Comparison of ENCODE assay signal across 8 cellular contexts in the genomic region with DNA sequence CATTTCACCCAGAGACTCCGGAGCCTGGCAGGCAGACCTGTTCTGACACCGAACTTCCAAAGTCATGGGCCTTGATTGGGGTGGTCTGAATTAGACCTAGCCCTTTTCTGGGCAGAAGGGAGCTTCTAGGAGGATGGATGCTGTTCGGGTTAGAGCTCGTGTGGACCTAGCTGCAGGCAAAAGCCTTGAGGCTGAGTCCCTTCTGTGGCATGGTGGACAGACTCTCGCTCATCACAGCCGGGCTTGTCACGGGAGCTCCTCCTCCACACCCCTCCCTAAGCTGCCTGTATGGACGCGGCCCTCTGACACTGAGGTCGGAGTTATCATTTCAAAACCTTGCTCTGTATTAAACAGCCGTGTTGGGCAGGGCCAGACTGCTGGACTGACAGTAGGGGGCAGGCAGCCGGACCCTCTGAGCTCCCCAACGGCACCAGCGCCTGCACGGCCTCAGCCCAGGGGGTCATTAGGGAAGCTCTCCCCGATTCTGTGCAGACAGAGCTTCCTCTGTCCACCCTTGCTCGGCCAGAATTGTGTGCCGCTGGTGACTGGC. TPM values are rescaled to one million over a fixed set of nuclear protein-coding genes. Genes with fewer than 3 reads are reported as not detected.
A peak's percentile ranks its signal among the peaks of the same experiment; 100 is the strongest.
DNase-seq lines count a peak whose midpoint lies in the region; ATAC-seq, FAIRE-seq and TF ChIP-seq lines count a peak whose summit lies in the region.

No MANE protein-coding gene starts in this region.

- no peaks in the 10 kb centered on the region for H3K27me3 ChIP-seq in mononuclear cell (ENCODE audit: insufficient read depth, low read length)
- H3K27me3 ChIP-seq in aorta (ENCODE audit: control insufficient read depth in 1 of 2, insufficient read depth in 2 of 2, low read length in 1 of 2): no peaks in the 10 kb centered on the region
- H3K27me3 ChIP-seq in gastroesophageal sphincter: peaks cover 61% of the 10 kb centered on the region

- no peak for FAIRE-seq in GM12891 (lab: Jason Lieb, UNC)

- H3K36me3 ChIP-seq in aorta (ENCODE audit: control insufficient read depth in 1 of 2, insufficient read depth in 2 of 2, low read length in 1 of 2) (no peaks in the 10 kb centered on the region), gastroesophageal sphincter (no peaks in the 10 kb centered on the region)

- DNase-seq in GM12891 (ENCODE audit: insufficient read length, low spot score) (no peak), NAMALWA (ENCODE audit: low spot score) (peak; percentile 40), aorta (no peak), NCI-H1436 treated with DMSO at 0.1 percent for 48 hours (lab: John Stamatoyannopoulos, UW) (no peak)
- DNase-seq in stimulated activated CD4-positive, alpha-beta T cell treated with anti-CD3 and anti-CD28 coated beads, Interleukin-4, amount 100 ng/mL, for 4 hours: no peak

- intact Hi-C loops in aorta (cut with DNase I): no loop called here

- H3K27ac ChIP-seq in aorta (ENCODE audit: low read depth in 1 of 2, low read length in 2 of 2) (no peak overlapping the region), gastroesophageal sphincter (peak overlapping the region in 2 of 4 donors; percentile 3 to 47)

- 91 to 94% methylated on average over 18 of the region's 18 CpGs for WGBS in aorta, 2 donors
- WGBS in gastroesophageal sphincter (ENCODE audit: low coverage in 1 of 2), 2 donors: 73% methylated on average over 4 of the region's 18 CpGs; no CpG with 5 or more reads in 1 of the 2 donors

- ATAC-seq in GM21529 (IDR thresholded peaks at IDR 0.05; ENCODE audit: unreplicated experiment): peak; percentile 24
- no peak for ATAC-seq in aorta (ENCODE audit: low FRiP score)
- ATAC-seq in gastroesophageal sphincter: no peak

- no peaks in the 10 kb centered on the region for H3K9me3 ChIP-seq in mononuclear cell (ENCODE audit: low read depth, low read length)
- no peaks in the 10 kb centered on the region for H3K9me3 ChIP-seq in aorta (ENCODE audit: control insufficient read depth, low read length)
- H3K9me3 ChIP-seq in gastroesophageal sphincter: no peaks in the 10 kb centered on the region

- TF ChIP-seq POLR2A in GM12891 (IDR thresholded peaks at IDR 0.05; ENCODE audit: low read depth, low read length): peak; percentile 73
- no peak for TF ChIP-seq POLR2A in gastroesophageal sphincter (IDR thresholded peaks at IDR 0.05)

- H3K4me3 ChIP-seq in mononuclear cell (ENCODE audit: low read length): peak overlapping the region; percentile 35
- no peak overlapping the region for H3K4me3 ChIP-seq in aorta (ENCODE audit: low read length in 2 of 2)
- peak overlapping the region in 1 of 2 donors; percentile 58 for H3K4me3 ChIP-seq in gastroesophageal sphincter

- H3K4me1 ChIP-seq in mononuclear cell (ENCODE audit: insufficient read depth, low read length) (peaks cover 76% of the 10 kb centered on the region), aorta (ENCODE audit: control insufficient read depth in 1 of 2, insufficient read depth in 2 of 2, low read length in 2 of 2) (no peaks in the 10 kb centered on the region), gastroesophageal sphincter (peaks cover 0 to 21% (median 10%) of the 10 kb centered on the region in 3 donors)

- no peak for TF ChIP-seq EP300 in gastroesophageal sphincter (IDR thresholded peaks at IDR 0.05)

- no peak for TF ChIP-seq CTCF in gastroesophageal sphincter (IDR thresholded peaks at IDR 0.05)

TF ChIP-seq in GM12891, 5 proteins besides CTCF, POLR2A, EP300 and RAD21:
- TF ChIP-seq TAF1 (IDR thresholded peaks at IDR 0.05; ENCODE audit: low read depth, low read length) (peak; percentile 33; the same call in 1 of the 2 replicates), SPI1 (IDR thresholded peaks at IDR 0.05; ENCODE audit: low read depth, low read length) (no peak)

RNA-seq across cellular contexts. Expression of gene IRF5, which starts 2.2 kb away (rescaled TPM):
- 66.9 TPM for polyA plus RNA-seq in GM12891 (2012; ENCODE audit: low read depth, missing spikeins)
- total RNA-seq in mononuclear cell (26.7 TPM), aorta (10 to 100 TPM in 1 of 2 donors, 1 to 10 TPM in 1; 9.6 to 15.5 TPM), gastroesophageal sphincter (10 to 100 TPM in 1 of 4 donors, 1 to 10 TPM in 3; 6.6 to 10.1 (median 8.2) TPM)
- 1 to 10 TPM; 4.0 to 7.8 TPM for polyA plus RNA-seq in aorta

RNA-seq across cellular contexts. Expression of gene KCP, which starts 29.4 kb away (rescaled TPM):
- 1.3 TPM for polyA plus RNA-seq in GM12891 (2012; ENCODE audit: low read depth, missing spikeins)
- total RNA-seq in mononuclear cell (0.10 TPM), aorta (1 to 10 TPM; 2.1 to 6.1 TPM), gastroesophageal sphincter (under 1 TPM in 2 of 4 donors, not detected in 2; 0.31 to 0.67 TPM)
- under 1 TPM in 1 of 2 donors, not detected in 1; 0.15 TPM for polyA plus RNA-seq in aorta
